Comparison of ENCODE assay signal across 8 cellular contexts in genomic region chr5:140966293-140967225, GRCh38. TPM values are rescaled to one million over a fixed set of nuclear protein-coding genes. Genes with fewer than 3 reads are reported as not detected.
DNase-seq lines count a peak whose midpoint lies in the region; ATAC-seq and TF ChIP-seq lines count a peak whose summit lies in the region.

PCDHAC2 (plus strand) TSS chr5:140966476; CDS start chr5:140966767, 291 bp downstream.

- peaks cover 21% of the 10 kb centered on the region for H3K4me1 Mint-ChIP-seq in nephron progenitor cell
- H3K4me1 Mint-ChIP-seq in stimulated activated effector memory CD8-positive, alpha-beta T cell treated with anti-CD3 and anti-CD28 coated beads, Interleukin-12 subunit alpha, Interleukin-12 subunit beta, amount 100 ng/mL, for 72 hours, result no peaks in the 10 kb centered on the region

- no peak for TF ChIP-seq CTCF in fibroblast of villous mesenchyme (IDR thresholded peaks at IDR 0.05; ENCODE audit: insufficient read depth, low read depth, low read length)
- TF ChIP-seq CTCF in nephron progenitor cell (IDR thresholded peaks at IDR 0.05), result no peak

- peak within 1 kb of the TSS; percentile 84 for H3K4me3 Mint-ChIP-seq in nephron progenitor cell
- no peak within 1 kb of the TSS for H3K4me3 Mint-ChIP-seq in stimulated activated effector memory CD8-positive, alpha-beta T cell treated with anti-CD3 and anti-CD28 coated beads, Interleukin-12 subunit alpha, Interleukin-12 subunit beta, amount 100 ng/mL, for 72 hours

- ATAC-seq in HG02763 (IDR thresholded peaks at IDR 0.05; ENCODE audit: unreplicated experiment), result no peak
- no peak for ATAC-seq in stimulated activated effector memory CD8-positive, alpha-beta T cell treated with anti-CD3 and anti-CD28 coated beads, Interleukin-12 subunit alpha, Interleukin-12 subunit beta, amount 100 ng/mL, for 72 hours

- H3K27ac Mint-ChIP-seq in nephron progenitor cell, result no peak within 1 kb of the TSS
- H3K27ac Mint-ChIP-seq in stimulated activated effector memory CD8-positive, alpha-beta T cell treated with anti-CD3 and anti-CD28 coated beads, Interleukin-12 subunit alpha, Interleukin-12 subunit beta, amount 100 ng/mL, for 72 hours, result no peak within 1 kb of the TSS

- peak within 1 kb of the TSS; percentile 43 for H3K4me3 ChIP-seq in fibroblast of villous mesenchyme (ENCODE audit: low read depth, low read length)

- H3K27me3 Mint-ChIP-seq in nephron progenitor cell (ENCODE audit: low read depth, poor library complexity), result peaks cover 50% of the 10 kb centered on the region

- no peaks in the 10 kb centered on the region for H3K9me3 Mint-ChIP-seq in nephron progenitor cell
- H3K9me3 Mint-ChIP-seq in stimulated activated effector memory CD8-positive, alpha-beta T cell treated with anti-CD3 and anti-CD28 coated beads, Interleukin-12 subunit alpha, Interleukin-12 subunit beta, amount 100 ng/mL, for 72 hours, result no peaks in the 10 kb centered on the region

- DNase-seq in HPDE6-E6E7 (ENCODE audit: extremely low spot score) (peak; percentile 41), RPMI7951 (ENCODE audit: low read depth) (peak; percentile 11), fibroblast of villous mesenchyme (ENCODE audit: low read depth) (no peak), nephron progenitor cell (peak; percentile 65)
- DNase-seq in stimulated activated CD4-positive, alpha-beta T cell treated with anti-CD3 and anti-CD28 coated beads, Interleukin-4, amount 100 ng/mL, for 4 hours, result no peak
- no peak for DNase-seq in stimulated activated effector memory CD8-positive, alpha-beta T cell treated with anti-CD3 and anti-CD28 coated beads, Interleukin-12 subunit alpha, Interleukin-12 subunit beta, amount 100 ng/mL, for 72 hours (ENCODE audit: low spot score in 2 of 2)
- no peak for DNase-seq in activated effector memory CD4-positive, alpha-beta T cell treated with anti-CD3 and anti-CD28 coated beads, Interleukin-2, amount 50 U/mL, for 16 hours

- peaks cover 6% of the 10 kb centered on the region for H3K36me3 Mint-ChIP-seq in nephron progenitor cell (ENCODE audit: low read depth)
- no peaks in the 10 kb centered on the region for H3K36me3 Mint-ChIP-seq in stimulated activated effector memory CD8-positive, alpha-beta T cell treated with anti-CD3 and anti-CD28 coated beads, Interleukin-12 subunit alpha, Interleukin-12 subunit beta, amount 100 ng/mL, for 72 hours

RNA-seq across cellular contexts. Expression of gene PCDHAC2, which starts in this region (rescaled TPM):
- total RNA-seq in RPMI7951 (2014; rRNA removed; shearing (Covaris generic)), result not detected in 2 replicates
- total RNA-seq in fibroblast of villous mesenchyme, result under 0.01 TPM in 2 replicates

Comparison
In these comparisons a context has a peak if more than half of its experiments do, and no peak if none do; other contexts are left out.
1. Peak in DNase-seq in RPMI7951; RNA of the gene not detected or under 1 TPM.
2. DNase-seq: peak in HPDE6-E6E7 (single experiment) and nephron progenitor cell (single experiment); none in fibroblast of villous mesenchyme (single experiment), stimulated activated CD4-positive, alpha-beta T cell treated with anti-CD3 and anti-CD28 coated beads, Interleukin-4, amount 100 ng/mL, for 4 hours (0 of 2), stimulated activated effector memory CD8-positive, alpha-beta T cell treated with anti-CD3 and anti-CD28 coated beads, Interleukin-12 subunit alpha, Interleukin-12 subunit beta, amount 100 ng/mL, for 72 hours (0 of 2) and activated effector memory CD4-positive, alpha-beta T cell treated with anti-CD3 and anti-CD28 coated beads, Interleukin-2, amount 50 U/mL, for 16 hours (single experiment).